ENCODE assay signal across 1 cellular context in genomic region chr10:87863102-87863943, GRCh38.
TF ChIP-seq lines count a peak whose summit lies in the region.

Gene KLLN (minus strand): TSS chr10:87863533. CDS start chr10:87862487, 1,046 bp downstream.
Gene PTEN (plus strand): TSS chr10:87863625. CDS start chr10:87864470, 845 bp downstream.

TF ChIP-seq in K562, 482 proteins besides CTCF, POLR2A, EP300 and RAD21 (continued from another document and continues in another):
- TF ChIP-seq, protein P1, sequence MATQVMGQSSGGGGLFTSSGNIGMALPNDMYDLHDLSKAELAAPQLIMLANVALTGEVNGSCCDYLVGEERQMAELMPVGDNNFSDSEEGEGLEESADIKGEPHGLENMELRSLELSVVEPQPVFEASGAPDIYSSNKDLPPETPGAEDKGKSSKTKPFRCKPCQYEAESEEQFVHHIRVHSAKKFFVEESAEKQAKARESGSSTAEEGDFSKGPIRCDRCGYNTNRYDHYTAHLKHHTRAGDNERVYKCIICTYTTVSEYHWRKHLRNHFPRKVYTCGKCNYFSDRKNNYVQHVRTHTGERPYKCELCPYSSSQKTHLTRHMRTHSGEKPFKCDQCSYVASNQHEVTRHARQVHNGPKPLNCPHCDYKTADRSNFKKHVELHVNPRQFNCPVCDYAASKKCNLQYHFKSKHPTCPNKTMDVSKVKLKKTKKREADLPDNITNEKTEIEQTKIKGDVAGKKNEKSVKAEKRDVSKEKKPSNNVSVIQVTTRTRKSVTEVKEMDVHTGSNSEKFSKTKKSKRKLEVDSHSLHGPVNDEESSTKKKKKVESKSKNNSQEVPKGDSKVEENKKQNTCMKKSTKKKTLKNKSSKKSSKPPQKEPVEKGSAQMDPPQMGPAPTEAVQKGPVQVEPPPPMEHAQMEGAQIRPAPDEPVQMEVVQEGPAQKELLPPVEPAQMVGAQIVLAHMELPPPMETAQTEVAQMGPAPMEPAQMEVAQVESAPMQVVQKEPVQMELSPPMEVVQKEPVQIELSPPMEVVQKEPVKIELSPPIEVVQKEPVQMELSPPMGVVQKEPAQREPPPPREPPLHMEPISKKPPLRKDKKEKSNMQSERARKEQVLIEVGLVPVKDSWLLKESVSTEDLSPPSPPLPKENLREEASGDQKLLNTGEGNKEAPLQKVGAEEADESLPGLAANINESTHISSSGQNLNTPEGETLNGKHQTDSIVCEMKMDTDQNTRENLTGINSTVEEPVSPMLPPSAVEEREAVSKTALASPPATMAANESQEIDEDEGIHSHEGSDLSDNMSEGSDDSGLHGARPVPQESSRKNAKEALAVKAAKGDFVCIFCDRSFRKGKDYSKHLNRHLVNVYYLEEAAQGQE (CRISPR knock-in tag; IDR thresholded peaks at IDR 0.05; ENCODE audit: low read depth) = no peak
- TF ChIP-seq BHLHE40 (IDR thresholded peaks at IDR 0.05; ENCODE audit: low read length) (peak; percentile 67; the same call in 1 of the 2 replicates), MNT (conservative IDR thresholded peaks at IDR 0.05) (peak in 1 of 2 experiments; percentile 33; a peak in 1 of 4 replicates), MAZ (CRISPR knock-in tag; conservative IDR thresholded peaks at IDR 0.05 in 1 of 2, IDR thresholded peaks at IDR 0.05 in 1 of 2) (peak in 1 of 2 experiments; percentile 34; a peak in 3 of 4 replicates), ZNF707 (CRISPR knock-in tag; conservative IDR thresholded peaks at IDR 0.05) (no peak), BCOR (IDR thresholded peaks at IDR 0.05) (no peak), CREB1 (IDR thresholded peaks at IDR 0.05) (no peak), CREB1 (CRISPR knock-in tag; IDR thresholded peaks at IDR 0.05) (0 out of 2 replicates have a peak, but pooled peaks have one; percentile 39), CXXC5 (CRISPR knock-in tag; IDR thresholded peaks at IDR 0.05) (peak; percentile 92), NEUROD1 (IDR thresholded peaks at IDR 0.05; ENCODE audit: borderline replicate concordance, low read depth, low read length, partially characterized antibody) (peak; percentile 14), BMI1 (IDR thresholded peaks at IDR 0.05; ENCODE audit: low read length) (no peak), YY1 (IDR thresholded peaks at IDR 0.05; ENCODE audit: borderline replicate concordance in 1 of 3, control insufficient read depth in 1 of 3, extremely low read depth in 1 of 3, insufficient read depth in 3 of 3, insufficient read length in 1 of 3, insufficient replicate concordance in 2 of 3, low read depth in 1 of 3, low read length in 2 of 3) (peak in 2 of 3 experiments; percentile 86 to 94), GTF2E2 (tag; IDR thresholded peaks at IDR 0.05) (peak; percentile 86), KDM5B (IDR thresholded peaks at IDR 0.05; ENCODE audit: insufficient replicate concordance, low read depth, low read length) (peak; percentile 63), STAT6 (CRISPR knock-in tag; IDR thresholded peaks at IDR 0.05) (no peak), NRF1 (conservative IDR thresholded peaks at IDR 0.05 in 1 of 2, IDR thresholded peaks at IDR 0.05 in 1 of 2) (peak; percentile 81 to 84), ZNF431 (CRISPR knock-in tag; IDR thresholded peaks at IDR 0.05) (0 out of 2 replicates have a peak, but pooled peaks have one; percentile 31), MTA3 (IDR thresholded peaks at IDR 0.05; ENCODE audit: borderline replicate concordance) (peak; percentile 56; the same call in 1 of the 2 replicates), ZBTB8A (IDR thresholded peaks at IDR 0.05; ENCODE audit: partially characterized antibody) (no peak), GTF2F1 (IDR thresholded peaks at IDR 0.05; ENCODE audit: low read depth, low read length) (no peak), THAP12 (CRISPR knock-in tag; IDR thresholded peaks at IDR 0.05) (peak; percentile 65; the same call in 1 of the 2 replicates), JUND (IDR thresholded peaks at IDR 0.05; ENCODE audit: borderline replicate concordance, low read depth, low read length) (peak; percentile 21; the same call in 1 of the 2 replicates), JUND (tag; IDR thresholded peaks at IDR 0.05; ENCODE audit: borderline replicate concordance, low read depth, low read length) (no peak; the same call in 2 of the 3 replicates), ATF1 (CRISPR knock-in tag; IDR thresholded peaks at IDR 0.05) (no peak), ATF1 (tag; IDR thresholded peaks at IDR 0.05) (peak; percentile 52), ZNF354B (CRISPR knock-in tag; IDR thresholded peaks at IDR 0.05) (no peak), RB1 (IDR thresholded peaks at IDR 0.05; ENCODE audit: low read depth) (peak; percentile 50), ZNF140 (CRISPR knock-in tag; IDR thresholded peaks at IDR 0.05) (no peak), RBBP5 (IDR thresholded peaks at IDR 0.05; ENCODE audit: borderline replicate concordance, insufficient read depth, low read length, poor library complexity, severe bottlenecking) (peak; percentile 74), SMAD4 (CRISPR knock-in tag; conservative IDR thresholded peaks at IDR 0.05) (peak; percentile 75), ZNF398 (CRISPR knock-in tag; IDR thresholded peaks at IDR 0.05) (no peak), PHF8 (IDR thresholded peaks at IDR 0.05; ENCODE audit: borderline replicate concordance, low read length) (peak; percentile 72; the same call in 1 of the 2 replicates), KDM2B (CRISPR knock-in tag; IDR thresholded peaks at IDR 0.05) (peak; percentile 77; the same call in 1 of the 2 replicates), NCOA1 (IDR thresholded peaks at IDR 0.05; ENCODE audit: low read depth) (no peak), KLF16 (IDR thresholded peaks at IDR 0.05) (peak; percentile 71), CCNT2 (IDR thresholded peaks at IDR 0.05; ENCODE audit: borderline replicate concordance, extremely low read depth, insufficient read length, low read depth, low read length) (peak; percentile 66), FUS (optimal IDR thresholded peaks at IDR 0.05; ENCODE audit: low read depth, low read length) (no peak), ZFX (CRISPR knock-in tag; IDR thresholded peaks at IDR 0.05) (peak; percentile 42; the same call in 1 of the 2 replicates), ZMIZ1 (IDR thresholded peaks at IDR 0.05; ENCODE audit: low read depth in 2 of 2, low read length in 2 of 2) (peak in 1 of 2 experiments; percentile 30; a peak in 1 of 4 replicates)
- TF ChIP-seq, protein P2, sequence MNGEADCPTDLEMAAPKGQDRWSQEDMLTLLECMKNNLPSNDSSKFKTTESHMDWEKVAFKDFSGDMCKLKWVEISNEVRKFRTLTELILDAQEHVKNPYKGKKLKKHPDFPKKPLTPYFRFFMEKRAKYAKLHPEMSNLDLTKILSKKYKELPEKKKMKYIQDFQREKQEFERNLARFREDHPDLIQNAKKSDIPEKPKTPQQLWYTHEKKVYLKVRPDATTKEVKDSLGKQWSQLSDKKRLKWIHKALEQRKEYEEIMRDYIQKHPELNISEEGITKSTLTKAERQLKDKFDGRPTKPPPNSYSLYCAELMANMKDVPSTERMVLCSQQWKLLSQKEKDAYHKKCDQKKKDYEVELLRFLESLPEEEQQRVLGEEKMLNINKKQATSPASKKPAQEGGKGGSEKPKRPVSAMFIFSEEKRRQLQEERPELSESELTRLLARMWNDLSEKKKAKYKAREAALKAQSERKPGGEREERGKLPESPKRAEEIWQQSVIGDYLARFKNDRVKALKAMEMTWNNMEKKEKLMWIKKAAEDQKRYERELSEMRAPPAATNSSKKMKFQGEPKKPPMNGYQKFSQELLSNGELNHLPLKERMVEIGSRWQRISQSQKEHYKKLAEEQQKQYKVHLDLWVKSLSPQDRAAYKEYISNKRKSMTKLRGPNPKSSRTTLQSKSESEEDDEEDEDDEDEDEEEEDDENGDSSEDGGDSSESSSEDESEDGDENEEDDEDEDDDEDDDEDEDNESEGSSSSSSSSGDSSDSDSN (IDR thresholded peaks at IDR 0.05; ENCODE audit: borderline replicate concordance in 1 of 2, low read depth in 2 of 2, low read length in 2 of 2) = peak; percentile 77 to 84; a peak in 2 of 4 replicates
- TF ChIP-seq, protein P3, sequence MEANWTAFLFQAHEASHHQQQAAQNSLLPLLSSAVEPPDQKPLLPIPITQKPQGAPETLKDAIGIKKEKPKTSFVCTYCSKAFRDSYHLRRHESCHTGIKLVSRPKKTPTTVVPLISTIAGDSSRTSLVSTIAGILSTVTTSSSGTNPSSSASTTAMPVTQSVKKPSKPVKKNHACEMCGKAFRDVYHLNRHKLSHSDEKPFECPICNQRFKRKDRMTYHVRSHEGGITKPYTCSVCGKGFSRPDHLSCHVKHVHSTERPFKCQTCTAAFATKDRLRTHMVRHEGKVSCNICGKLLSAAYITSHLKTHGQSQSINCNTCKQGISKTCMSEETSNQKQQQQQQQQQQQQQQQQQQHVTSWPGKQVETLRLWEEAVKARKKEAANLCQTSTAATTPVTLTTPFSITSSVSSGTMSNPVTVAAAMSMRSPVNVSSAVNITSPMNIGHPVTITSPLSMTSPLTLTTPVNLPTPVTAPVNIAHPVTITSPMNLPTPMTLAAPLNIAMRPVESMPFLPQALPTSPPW (CRISPR knock-in tag; IDR thresholded peaks at IDR 0.05) = peak; percentile 78
